27 cellular contexts compared by ENCODE assay signal in the genomic region with DNA sequence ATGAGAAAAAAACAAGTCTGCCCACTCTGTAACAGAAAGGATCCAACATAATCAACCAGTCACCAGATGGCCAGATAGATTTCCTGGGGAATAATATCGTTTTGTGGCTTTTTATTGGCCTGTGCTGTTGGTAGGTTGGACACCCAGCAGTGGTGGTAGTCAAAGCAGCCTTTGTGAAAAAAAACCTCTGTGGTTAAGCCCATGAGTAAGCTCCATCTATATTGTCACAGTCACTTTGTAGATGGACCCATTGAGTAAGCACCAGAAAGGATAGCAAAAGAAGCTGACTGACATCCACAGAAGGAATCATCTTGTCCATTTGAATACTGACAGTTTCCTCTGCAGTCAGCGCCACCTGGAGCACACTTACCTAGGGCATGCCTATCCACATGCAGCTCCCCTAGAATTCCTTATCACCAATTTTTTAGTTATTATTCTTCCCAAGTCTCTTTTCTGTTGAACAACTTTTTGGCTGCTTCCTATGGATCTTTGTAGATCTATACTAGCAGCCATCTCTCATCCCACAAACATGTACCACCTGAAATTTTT.
DNase-seq lines count a peak whose midpoint lies in the region; ATAC-seq, FAIRE-seq and TF ChIP-seq lines count a peak whose summit lies in the region.
"Had no signal": no experiment of that assay in that cellular context is flagged by ENCODE, and none has a peak within 500 bp of the region (broad histone marks: within the 10 kb centered on the region; RNA-seq: fewer than 3 reads in every experiment).

No MANE protein-coding gene starts in this region.

- no peaks in the 10 kb centered on the region for H4K20me1 ChIP-seq in HCT116 (ENCODE audit: insufficient read depth)

- H2AFZ ChIP-seq in HCT116 (ENCODE audit: low read depth, low read length, poor library complexity, severe bottlenecking) = no peak overlapping the region

- no peaks in the 10 kb centered on the region for H3K9me3 ChIP-seq in HCT116 (ENCODE audit: control insufficient read depth in 1 of 2, insufficient read depth in 1 of 2, low read depth in 1 of 2, low read length in 2 of 2)
- H3K9me3 ChIP-seq: ascending aorta, esophagus muscularis mucosa, neutrophil, uterus had no signal

- TF ChIP-seq RAD21 in HCT116 (IDR thresholded peaks at IDR 0.05; ENCODE audit: low read depth) = no peak

- no peaks in the 10 kb centered on the region for H3K79me2 ChIP-seq in HCT116 (ENCODE audit: insufficient read depth, low read length)

- intact Hi-C loops in HCT116 (cut with micrococcal nuclease) = loop anchor here (10.0 kb wide), 1 partner anchor 63 kb away; no protein-coding TSS in a partner anchor
- intact Hi-C loops in activated CD4-positive, alpha-beta memory T cell treated with anti-CD3 and anti-CD28 coated beads for 36 hours (cut with micrococcal nuclease) = no loop called here

- no peak overlapping the region for H3K4me2 ChIP-seq in HCT116 (ENCODE audit: low read length)

- H3K9me2 ChIP-seq in HCT116 (ENCODE audit: insufficient read depth) = no peaks in the 10 kb centered on the region

- TF ChIP-seq POLR2A in HCT116 (IDR thresholded peaks at IDR 0.05; ENCODE audit: borderline replicate concordance, extremely low read depth, insufficient read depth, insufficient read length) = no peak

- no peaks in the 10 kb centered on the region for H3K4me1 Mint-ChIP-seq in activated CD4-positive, alpha-beta memory T cell treated with anti-CD3 and anti-CD28 coated beads for 36 hours (ENCODE audit: low read depth)
- H3K4me1 Mint-ChIP-seq: activated B cell treated with CpG ODN at 0.5 μM for 24 hours; activated naive CD4-positive, alpha-beta T cell treated with anti-CD3 and anti-CD28 coated beads, Interleukin-2, amount 50 U/mL, for 24 hours; central memory CD8-positive, alpha-beta T cell had no signal

- no peaks in the 10 kb centered on the region for H3K27me3 Mint-ChIP-seq in activated CD4-positive, alpha-beta memory T cell treated with anti-CD3 and anti-CD28 coated beads for 36 hours
- H3K27me3 Mint-ChIP-seq: activated B cell treated with CpG ODN at 0.5 μM for 24 hours; activated naive CD4-positive, alpha-beta T cell treated with anti-CD3 and anti-CD28 coated beads, Interleukin-2, amount 50 U/mL, for 24 hours; central memory CD8-positive, alpha-beta T cell; dendritic cell treated with granulocyte-macrophage colony-stimulating factor and Interleukin-4, amounts not matched to agents 40 ng/mL and 50 ng/mL, for 4 days had no signal

- POLR2A ChIA-PET in HCT116 (lab: Charles Lee) = no interaction called here
- POLR2A ChIA-PET in activated CD4-positive, alpha-beta memory T cell treated with anti-CD3 and anti-CD28 coated beads for 36 hours (lab: Charles Lee) = no interaction called here

- H3K9ac ChIP-seq in HCT116 (ENCODE audit: low read length) = no peak overlapping the region

- RAD21 ChIA-PET in HCT116 (lab: Charles Lee; ENCODE audit: low non-redundant PET in 1 of 2, low total read pairs in 2 of 2, uncharacterized antibody in 2 of 2, unreplicated experiment in 2 of 2) = no interaction called here

- no peak overlapping the region for H3K4me3 Mint-ChIP-seq in activated CD4-positive, alpha-beta memory T cell treated with anti-CD3 and anti-CD28 coated beads for 36 hours
- H3K4me3 Mint-ChIP-seq: activated B cell treated with CpG ODN at 0.5 μM for 24 hours; activated naive CD4-positive, alpha-beta T cell treated with anti-CD3 and anti-CD28 coated beads, Interleukin-2, amount 50 U/mL, for 24 hours; CD8-positive, alpha-beta T cell; central memory CD8-positive, alpha-beta T cell; dendritic cell treated with granulocyte-macrophage colony-stimulating factor and Interleukin-4, amounts not matched to agents 40 ng/mL and 50 ng/mL, for 4 days had no signal

- H3K27ac Mint-ChIP-seq in activated CD4-positive, alpha-beta memory T cell treated with anti-CD3 and anti-CD28 coated beads for 36 hours = no peak overlapping the region
- H3K27ac Mint-ChIP-seq: activated B cell treated with CpG ODN at 0.5 μM for 24 hours; activated naive CD4-positive, alpha-beta T cell treated with anti-CD3 and anti-CD28 coated beads, Interleukin-2, amount 50 U/mL, for 24 hours; activated T-helper 2 cell treated with anti-CD3 and anti-CD28 coated beads, Interferon-gamma antibody, Interleukin-2, Interleukin-4, amounts not matched to agents 10 μg/mL and 5 μg/mL and 100 μg/mL, durations not matched to agents 14 hours and 24 hours and 36 hours; CD8-positive, alpha-beta T cell; dendritic cell treated with granulocyte-macrophage colony-stimulating factor and Interleukin-4, amounts not matched to agents 40 ng/mL and 50 ng/mL, for 4 days had no signal

- no peaks in the 10 kb centered on the region for H3K36me3 ChIP-seq in HCT116 (ENCODE audit: control insufficient read depth in 1 of 2, insufficient read depth in 2 of 2, low read length in 2 of 2)
- H3K36me3 ChIP-seq: ascending aorta, esophagus muscularis mucosa, neutrophil, uterus had no signal

- no peak overlapping the region for H3K27ac ChIP-seq in HCT116 (ENCODE audit: low read depth, low read length)
- H3K27ac ChIP-seq: ascending aorta, esophagus muscularis mucosa, foreskin keratinocyte, neutrophil, uterus had no signal

- peak; percentile 59; the same call in 1 of the 2 replicates for ATAC-seq in HCT116
- no peak for ATAC-seq in HG02973 (IDR thresholded peaks at IDR 0.05; ENCODE audit: unreplicated experiment)
- ATAC-seq: CD8-positive, alpha-beta T cell; foreskin keratinocyte; sciatic nerve had no signal

- CTCF ChIA-PET in HCT116 (lab: Charles Lee) = interaction anchor here (1.2 kb wide), 1 partner anchor 57 kb away, joined by 4 read pairs; no protein-coding TSS in a partner anchor
- CTCF ChIA-PET in activated CD4-positive, alpha-beta memory T cell treated with anti-CD3 and anti-CD28 coated beads for 36 hours (lab: Charles Lee) = no interaction called here

- no peak overlapping the region for H3K4me3 ChIP-seq in HCT116 (replicated peaks in 1 of 2; ENCODE audit: low read depth in 1 of 2, low read length in 2 of 2)
- H3K4me3 ChIP-seq: ascending aorta, esophagus muscularis mucosa, uterus had no signal

- no TSS peak for BruUV-seq in HCT116 (replicated peaks; lab: Mats Ljungman, UMichigan)

- peaks cover 3% of the 10 kb centered on the region for H3K9me3 Mint-ChIP-seq in activated CD4-positive, alpha-beta memory T cell treated with anti-CD3 and anti-CD28 coated beads for 36 hours
- H3K9me3 Mint-ChIP-seq: activated naive CD4-positive, alpha-beta T cell treated with anti-CD3 and anti-CD28 coated beads, Interleukin-2, amount 50 U/mL, for 24 hours; activated T-helper 2 cell treated with anti-CD3 and anti-CD28 coated beads, Interferon-gamma antibody, Interleukin-2, Interleukin-4, amounts not matched to agents 10 μg/mL and 5 μg/mL and 100 μg/mL, durations not matched to agents 14 hours and 24 hours and 36 hours; CD8-positive, alpha-beta T cell; dendritic cell treated with granulocyte-macrophage colony-stimulating factor and Interleukin-4, amounts not matched to agents 40 ng/mL and 50 ng/mL, for 4 days had no signal

- DNase-seq in HCT116 (ENCODE audit: low read depth, low spot score) (no peak), RCC 7860 (ENCODE audit: low spot score) (peak; percentile 41), amniotic epithelial cell (ENCODE audit: low read depth) (peak; percentile 9), renal cortical epithelial cell (ENCODE audit: low read depth) (peak; percentile 33), mesenteric fat pad (ENCODE audit: low spot score) (no peak)
- DNase-seq in activated CD4-positive, alpha-beta memory T cell treated with anti-CD3 and anti-CD28 coated beads for 36 hours = no peak
- DNase-seq: activated B cell treated with CpG ODN at 0.5 μM for 24 hours; AML-193; CD8-positive, alpha-beta T cell; DMS 273 treated with DMSO at 0.1 percent for 48 hours; NCI-H1105 treated with DMSO at 0.1 percent for 48 hours; NCI-H2029; NCI-H345; NCI-H748 treated with DMSO at 0.1 percent for 48 hours; stimulated activated CD4-positive, alpha-beta T cell treated with anti-CD3 and anti-CD28 coated beads, Interleukin-4, amount 100 ng/mL, for 4 hours; stimulated activated naive CD4-positive, alpha-beta T cell; uterus had no signal

- no peak for FAIRE-seq in RCC 7860 (lab: Jason Lieb, UNC)

- no peak for TF ChIP-seq CTCF in HCT116 (IDR thresholded peaks at IDR 0.05 in 2 of 3, conservative IDR thresholded peaks at IDR 0.05 in 1 of 3; ENCODE audit: borderline replicate concordance in 1 of 3, insufficient read depth in 1 of 3, low read depth in 2 of 3, low read length in 2 of 3)

- H3K4me1 ChIP-seq in HCT116 (ENCODE audit: control insufficient read depth in 1 of 2, insufficient read depth in 2 of 2, low read length in 2 of 2) = no peaks in the 10 kb centered on the region
- H3K4me1 ChIP-seq: ascending aorta, foreskin keratinocyte, uterus had no signal

- H3K27me3 ChIP-seq in HCT116 (ENCODE audit: insufficient read depth, low read length) = no peaks in the 10 kb centered on the region
- H3K27me3 ChIP-seq: ascending aorta, esophagus muscularis mucosa, foreskin keratinocyte, neutrophil, uterus had no signal

- no peaks in the 10 kb centered on the region for H3K36me3 Mint-ChIP-seq in activated CD4-positive, alpha-beta memory T cell treated with anti-CD3 and anti-CD28 coated beads for 36 hours
- H3K36me3 Mint-ChIP-seq: activated naive CD4-positive, alpha-beta T cell treated with anti-CD3 and anti-CD28 coated beads, Interleukin-2, amount 50 U/mL, for 24 hours; CD8-positive, alpha-beta T cell had no signal

TF ChIP-seq in HCT116, 20 proteins besides CTCF, POLR2A, EP300 and RAD21 (continues in another document):
- TF ChIP-seq POLR2AphosphoS5 (IDR thresholded peaks at IDR 0.05; ENCODE audit: low read depth, low read length) (no peak), EZH2 (IDR thresholded peaks at IDR 0.05) (no peak), ZNF274 (IDR thresholded peaks at IDR 0.05; ENCODE audit: low read depth, low read length) (no peak), SIN3A (IDR thresholded peaks at IDR 0.05; ENCODE audit: low read depth) (no peak), EZH2phosphoT487 (IDR thresholded peaks at IDR 0.05; ENCODE audit: borderline replicate concordance) (no peak), SRF (IDR thresholded peaks at IDR 0.05; ENCODE audit: low read depth) (no peak), JUND (IDR thresholded peaks at IDR 0.05) (no peak), FOSL1 (IDR thresholded peaks at IDR 0.05; ENCODE audit: low read depth) (no peak)
- TF ChIP-seq, protein P1, sequence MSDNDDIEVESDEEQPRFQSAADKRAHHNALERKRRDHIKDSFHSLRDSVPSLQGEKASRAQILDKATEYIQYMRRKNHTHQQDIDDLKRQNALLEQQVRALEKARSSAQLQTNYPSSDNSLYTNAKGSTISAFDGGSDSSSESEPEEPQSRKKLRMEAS (IDR thresholded peaks at IDR 0.05) = no peak
- TF ChIP-seq, protein P2, sequence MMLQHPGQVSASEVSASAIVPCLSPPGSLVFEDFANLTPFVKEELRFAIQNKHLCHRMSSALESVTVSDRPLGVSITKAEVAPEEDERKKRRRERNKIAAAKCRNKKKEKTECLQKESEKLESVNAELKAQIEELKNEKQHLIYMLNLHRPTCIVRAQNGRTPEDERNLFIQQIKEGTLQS (IDR thresholded peaks at IDR 0.05) = no peak

Comparison
In these comparisons a context has a peak if more than half of its experiments do, and no peak if none do; other contexts are left out.
1. DNase-seq: peak in RCC 7860 (single experiment), amniotic epithelial cell (single experiment) and renal cortical epithelial cell (single experiment); none in HCT116 (single experiment), activated CD4-positive, alpha-beta memory T cell treated with anti-CD3 and anti-CD28 coated beads for 36 hours (single experiment) and mesenteric fat pad (single experiment).